1 cellular context compared by ENCODE assay signal in genomic region chr11:80487952-80488351, GRCh38.
TF ChIP-seq lines count a peak whose summit lies in the region.

No MANE protein-coding gene starts in this region.

TF ChIP-seq in HepG2, 621 proteins besides CTCF, POLR2A, EP300 and RAD21 (continued from another document):
- TF ChIP-seq GRHL1 (CRISPR knock-in tag; conservative IDR thresholded peaks at IDR 0.05) = no peak
- peak; percentile 36 to 61; a peak in 2 of 4 replicates for TF ChIP-seq MAFK (conservative IDR thresholded peaks at IDR 0.05 in 1 of 2, IDR thresholded peaks at IDR 0.05 in 1 of 2; ENCODE audit: low read length in 2 of 2)
- no peak for TF ChIP-seq HNRNPK (IDR thresholded peaks at IDR 0.05; ENCODE audit: low read depth, low read length, poor library complexity, severe bottlenecking)
- TF ChIP-seq RFXAP (CRISPR knock-in tag; IDR thresholded peaks at IDR 0.05; ENCODE audit: borderline replicate concordance) = no peak
